In genomic region chr7:150990416-150991186, GRCh38 we compare ENCODE assay signal across 16 cellular contexts. TPM values are rescaled to one million over a fixed set of nuclear protein-coding genes. Genes with fewer than 3 reads are reported as not detected.
A peak's percentile ranks its signal among the peaks of the same experiment; 100 is the strongest.
DNase-seq lines count a peak whose midpoint lies in the region; ATAC-seq and TF ChIP-seq lines count a peak whose summit lies in the region.
"Had no signal": no experiment of that assay in that cellular context is flagged by ENCODE, and none has a peak within 500 bp of the region (broad histone marks: within the 10 kb centered on the region; RNA-seq: fewer than 3 reads in every experiment).

Gene NOS3, plus strand, starts transcription at chr7:150991017. Its CDS starts 2,787 bp downstream, at chr7:150993804.

- no peak within 1 kb of the TSS for H2BK120ac ChIP-seq in mesendoderm (ENCODE audit: low read depth, low read length)

- no peak within 1 kb of the TSS for H2BK5ac ChIP-seq in mesendoderm (ENCODE audit: low read length)

- no TSS peak for BruUV-seq in Calu3 (replicated peaks; lab: Mats Ljungman, UMichigan)

- peaks cover 25% of the 10 kb centered on the region for H3K4me1 Mint-ChIP-seq in Calu3 (ENCODE audit: low read depth, unreplicated experiment)
- H3K4me1 Mint-ChIP-seq in neural crest cell: peaks cover 44% of the 10 kb centered on the region
- peaks cover 57% of the 10 kb centered on the region for H3K4me1 Mint-ChIP-seq in nephron progenitor cell

- no peak within 1 kb of the TSS for H3K9ac ChIP-seq in mesendoderm (ENCODE audit: low read length)

- ATAC-seq in GM19397 (IDR thresholded peaks at IDR 0.05; ENCODE audit: unreplicated experiment): no peak
- ATAC-seq in psoas muscle: no peak

- no peak within 1 kb of the TSS for H2AK5ac ChIP-seq in mesendoderm (ENCODE audit: low read length)

- no peak within 1 kb of the TSS for H3K4ac ChIP-seq in mesendoderm (ENCODE audit: low read depth, low read length)

- H3K9me3 ChIP-seq in esophagus muscularis mucosa (peaks cover 0 to 10% (median 3%) of the 10 kb centered on the region in 4 donors), psoas muscle (no peaks in the 10 kb centered on the region)

- no peak within 1 kb of the TSS for H3K56ac ChIP-seq in mesendoderm (ENCODE audit: low read length)

- H3K4me3 Mint-ChIP-seq in Calu3 (ENCODE audit: low read depth, unreplicated experiment) (peak within 1 kb of the TSS; percentile 1), neural crest cell (no peak within 1 kb of the TSS), nephron progenitor cell (no peak within 1 kb of the TSS)
- H3K4me3 Mint-ChIP-seq: activated naive CD8-positive, alpha-beta T cell; memory B cell; stimulated activated naive CD8-positive, alpha-beta T cell treated with anti-CD3 and anti-CD28 coated beads, Interleukin-15, Interleukin-2, amounts not matched to agents 100 ng/mL and 50 ng/mL, for 24 hours had no signal

- H2BK15ac ChIP-seq in mesendoderm (replicated peaks; ENCODE audit: low read depth): no peak within 1 kb of the TSS

- H3K23ac ChIP-seq in mesendoderm (ENCODE audit: low read length): no peak within 1 kb of the TSS

- H4K8ac ChIP-seq in mesendoderm (ENCODE audit: low read depth, low read length): no peak within 1 kb of the TSS

- H3K4me1 ChIP-seq in esophagus muscularis mucosa (peaks cover 36 to 49% (median 42%) of the 10 kb centered on the region in 4 donors), psoas muscle (no peaks in the 10 kb centered on the region), mesendoderm (ENCODE audit: control insufficient read depth, low read depth, low read length) (no peaks in the 10 kb centered on the region)

- H3K36me3 ChIP-seq in esophagus muscularis mucosa (no peaks in the 10 kb centered on the region), psoas muscle (ENCODE audit: insufficient read depth in 1 of 2, low read depth in 1 of 2) (no peaks in the 10 kb centered on the region), mesendoderm (ENCODE audit: control insufficient read depth, insufficient read depth, low read length) (no peaks in the 10 kb centered on the region)

- intact Hi-C loops in Calu3 (cut with micrococcal nuclease; ENCODE audit: unreplicated experiment): no loop called here
- intact Hi-C loops in esophagus muscularis mucosa (cut with DNase I): no loop called here
- intact Hi-C loops in psoas muscle (cut with DNase I): no loop called here

- DNase-seq in Calu3 (peak; percentile 55), LoVo (ENCODE audit: low spot score) (peak; percentile 72), esophagus muscularis mucosa (ENCODE audit: extremely low spot score) (no peak), neural crest cell (ENCODE audit: low read depth, low spot score) (no peak), psoas muscle (no peak), nephron progenitor cell (no peak), mesendoderm (no peak)
- DNase-seq: activated CD4-positive, CD25-positive, alpha-beta regulatory T cell treated with anti-CD3 and anti-CD28 coated beads, Interleukin-2, amount 50 U/mL, for 72 hours; NCI-H146; NCI-H774; stimulated activated CD4-positive, alpha-beta T cell treated with anti-CD3 and anti-CD28 coated beads, Interleukin-4, amount 100 ng/mL, for 24 hours had no signal

- TF ChIP-seq POLR2A in esophagus muscularis mucosa (IDR thresholded peaks at IDR 0.05; ENCODE audit: low read depth): no peak

- TF ChIP-seq EP300 in esophagus muscularis mucosa (IDR thresholded peaks at IDR 0.05): no peak

- H3K4me3 ChIP-seq in esophagus muscularis mucosa: no peak within 1 kb of the TSS
- H3K4me3 ChIP-seq in psoas muscle: no peak within 1 kb of the TSS
- no peak within 1 kb of the TSS for H3K4me3 ChIP-seq in mesendoderm (ENCODE audit: low read length)

- H3K4me2 ChIP-seq in mesendoderm (ENCODE audit: low read length): no peak within 1 kb of the TSS

- TF ChIP-seq CTCF in Calu3 (IDR thresholded peaks at IDR 0.05; ENCODE audit: unreplicated experiment) (no peak), esophagus muscularis mucosa (IDR thresholded peaks at IDR 0.05) (no peak), neural crest cell (conservative IDR thresholded peaks at IDR 0.05) (no peak), psoas muscle (IDR thresholded peaks at IDR 0.05) (no peak), nephron progenitor cell (IDR thresholded peaks at IDR 0.05) (no peak)

- H3K79me1 ChIP-seq in mesendoderm (ENCODE audit: low read length): no peaks in the 10 kb centered on the region

- H3K27ac ChIP-seq in esophagus muscularis mucosa (replicated peaks in 1 of 4): peak within 1 kb of the TSS in 1 of 4 donors; percentile 51
- no peak within 1 kb of the TSS for H3K27ac ChIP-seq in psoas muscle
- no peak within 1 kb of the TSS for H3K27ac ChIP-seq in mesendoderm (ENCODE audit: low read depth, low read length)

- no peaks in the 10 kb centered on the region for H3K79me2 ChIP-seq in mesendoderm (ENCODE audit: control insufficient read depth, insufficient read depth, low read length)

- H3K27ac Mint-ChIP-seq in Calu3 (ENCODE audit: unreplicated experiment): peak within 1 kb of the TSS; percentile 78
- peak within 1 kb of the TSS; percentile 35 for H3K27ac Mint-ChIP-seq in neural crest cell (ENCODE audit: unreplicated experiment)
- no peak within 1 kb of the TSS for H3K27ac Mint-ChIP-seq in nephron progenitor cell
- H3K27ac Mint-ChIP-seq: activated naive CD8-positive, alpha-beta T cell; memory B cell; stimulated activated naive CD8-positive, alpha-beta T cell treated with anti-CD3 and anti-CD28 coated beads, Interleukin-15, Interleukin-2, amounts not matched to agents 100 ng/mL and 50 ng/mL, for 24 hours had no signal

- H3K36me3 Mint-ChIP-seq in Calu3 (ENCODE audit: insufficient read depth, unreplicated experiment) (peaks cover 13% of the 10 kb centered on the region), neural crest cell (ENCODE audit: low read depth) (no peaks in the 10 kb centered on the region), nephron progenitor cell (ENCODE audit: low read depth) (no peaks in the 10 kb centered on the region)

- H3K18ac ChIP-seq in mesendoderm (ENCODE audit: low read length): no peak within 1 kb of the TSS

- WGBS in esophagus muscularis mucosa: 89% methylated on average over 12 of the region's 12 CpGs
- WGBS in psoas muscle, 3 donors: 83 to 89% (median 88%) methylated on average over 12 of the region's 12 CpGs
- WGBS in mesendoderm (ENCODE audit: extremely low coverage, insufficient coverage, low lambda C conversion rate): no CpG with 5 or more reads among the region's 12 CpGs

- H3K27me3 ChIP-seq in esophagus muscularis mucosa: peaks cover 0 to 5% (median 0%) of the 10 kb centered on the region in 4 donors
- H3K27me3 ChIP-seq in psoas muscle (ENCODE audit: insufficient read depth in 3 of 3, low read length in 2 of 3): peaks cover 0 to 4% (median 0%) of the 10 kb centered on the region in 3 donors
- H3K27me3 ChIP-seq in mesendoderm (ENCODE audit: insufficient read depth, low read length, poor library complexity): no peaks in the 10 kb centered on the region

- peaks cover 16% of the 10 kb centered on the region for H3K9me3 Mint-ChIP-seq in Calu3 (ENCODE audit: low read depth, unreplicated experiment)
- H3K9me3 Mint-ChIP-seq in neural crest cell: no peaks in the 10 kb centered on the region
- H3K9me3 Mint-ChIP-seq in nephron progenitor cell: peaks cover 11% of the 10 kb centered on the region

- H4K5ac ChIP-seq in mesendoderm (ENCODE audit: low read length): no peak within 1 kb of the TSS

- CTCF ChIA-PET in Calu3 (lab: Charles Lee): interaction anchor here (0.9 to 1.2 kb wide), 2 partner anchors 28 to 38 kb away, joined by 3 to 5 read pairs; partner anchors contain the start of gene ABCB8

- H3K27me3 Mint-ChIP-seq in Calu3 (ENCODE audit: unreplicated experiment): peaks cover 33% of the 10 kb centered on the region
- peaks cover 5% of the 10 kb centered on the region for H3K27me3 Mint-ChIP-seq in neural crest cell (ENCODE audit: low read depth)
- H3K27me3 Mint-ChIP-seq in nephron progenitor cell (ENCODE audit: low read depth, poor library complexity): peaks cover 27% of the 10 kb centered on the region
- H3K27me3 Mint-ChIP-seq: activated naive CD8-positive, alpha-beta T cell had no signal

RNA-seq across cellular contexts. Expression of gene NOS3, which starts in this region (rescaled TPM):
- total RNA-seq in Calu3 (2022) (0.71 and 1.1 TPM in 2 replicates), esophagus muscularis mucosa (10 to 100 TPM in 3 of 4 donors, 1 to 10 TPM in 1; 3.7 to 20.2 (median 16.2) TPM), neural crest cell (6.1 and 7.4 TPM in 2 replicates), psoas muscle (10 to 100 TPM in 1 of 4 donors, 1 to 10 TPM in 3; 5.8 to 13.2 (median 6.3) TPM)
- polyA plus RNA-seq in psoas muscle: 1 to 10 TPM; 1.4 to 5.7 (median 5.0) TPM
- polyA plus RNA-seq in mesendoderm (2013, experiment 1 of 2): 2.6 TPM
- 2.6 TPM for polyA plus RNA-seq in mesendoderm (2013, experiment 2 of 2)
- total RNA-seq: SK-MEL-5 had no signal

Comparison
In these comparisons a context has a peak if more than half of its experiments do, and no peak if none do; other contexts are left out.
1. DNase-seq: peak in Calu3 (single experiment) and LoVo (single experiment); none in esophagus muscularis mucosa (single experiment), neural crest cell (single experiment), psoas muscle (0 of 2), nephron progenitor cell (single experiment) and mesendoderm (single experiment).